Comparison of ENCODE assay signal across 15 cellular contexts in the genomic region with DNA sequence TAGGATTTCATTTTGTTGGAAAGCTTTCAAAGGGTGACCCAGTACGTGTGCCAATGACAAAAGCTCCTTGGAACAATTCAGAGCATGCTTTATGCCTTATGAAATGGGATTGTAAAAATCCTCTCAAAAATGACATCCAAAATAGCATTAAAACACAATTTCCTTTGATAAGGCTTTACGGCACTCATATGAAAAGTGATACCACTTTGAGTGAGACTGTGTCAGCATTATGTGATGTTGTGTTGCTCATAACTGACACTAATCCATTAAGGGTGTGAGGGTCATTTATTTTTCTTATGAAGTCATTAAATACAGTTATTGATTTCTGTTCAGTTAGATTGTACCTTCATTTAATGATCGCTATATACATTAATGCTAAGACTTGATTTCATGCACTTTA.
DNase-seq lines count a peak whose midpoint lies in the region; ATAC-seq, FAIRE-seq and TF ChIP-seq lines count a peak whose summit lies in the region.
"Had no signal": no experiment of that assay in that cellular context is flagged by ENCODE, and none has a peak within 500 bp of the region (broad histone marks: within the 10 kb centered on the region; RNA-seq: fewer than 3 reads in every experiment).

No MANE protein-coding gene starts in this region.

- H3K36me3 Mint-ChIP-seq in astrocyte (ENCODE audit: low read depth, unreplicated experiment): peaks cover 2% of the 10 kb centered on the region
- no peaks in the 10 kb centered on the region for H3K36me3 Mint-ChIP-seq in chondrocyte (ENCODE audit: low read depth)
- H3K36me3 Mint-ChIP-seq in endothelial cell (ENCODE audit: low read depth, unreplicated experiment): no peaks in the 10 kb centered on the region
- H3K36me3 Mint-ChIP-seq: CD8-positive, alpha-beta memory T cell; IgD-negative memory B cell had no signal

- FAIRE-seq in astrocyte (lab: Jason Lieb, UNC): no peak
- FAIRE-seq: A549 had no signal

- no peak for ATAC-seq in GM21367 (IDR thresholded peaks at IDR 0.05; ENCODE audit: unreplicated experiment)
- ATAC-seq: A549 had no signal

- no peaks in the 10 kb centered on the region for H3K9me3 ChIP-seq in BLaER1 treated with 17β-estradiol and CSF1 and Interleukin-3, amounts not matched to agents 10 nM and 100 nM (replicated peaks in 1 of 11)
- no peaks in the 10 kb centered on the region for H3K9me3 ChIP-seq in astrocyte (ENCODE audit: insufficient read depth, low read depth, low read length)
- no peaks in the 10 kb centered on the region for H3K9me3 ChIP-seq in subcutaneous abdominal adipose tissue (ENCODE audit: control insufficient read depth in 5 of 5, low read length in 5 of 5)
- H3K9me3 ChIP-seq: A549, BE2C had no signal

- no peak overlapping the region for H3K4me3 ChIP-seq in BLaER1 treated with 17β-estradiol and CSF1 and Interleukin-3, amounts not matched to agents 10 nM and 100 nM
- H3K4me3 ChIP-seq in astrocyte (ENCODE audit: insufficient read depth, low read depth, low read length) (no peak overlapping the region), subcutaneous abdominal adipose tissue (ENCODE audit: low read depth in 1 of 5, low read length in 5 of 5) (no peak overlapping the region)
- H3K4me3 ChIP-seq: A549 had no signal

- no peak overlapping the region for H3K4me3 Mint-ChIP-seq in astrocyte (ENCODE audit: unreplicated experiment)
- H3K4me3 Mint-ChIP-seq in chondrocyte (ENCODE audit: unreplicated experiment): no peak overlapping the region
- no peak overlapping the region for H3K4me3 Mint-ChIP-seq in endothelial cell (ENCODE audit: unreplicated experiment)
- H3K4me3 Mint-ChIP-seq: CD8-positive, alpha-beta memory T cell; IgD-negative memory B cell had no signal

- 0 out of 22 replicates have a peak, but pooled peaks cover 0 to 1% (median 0%) of the 10 kb centered on the region in 11 experiments for H4K20me1 ChIP-seq in BLaER1 treated with 17β-estradiol and CSF1 and Interleukin-3, amounts not matched to agents 10 nM and 100 nM
- peaks cover 7% of the 10 kb centered on the region for H4K20me1 ChIP-seq in astrocyte (ENCODE audit: insufficient read depth, low read length)

- DNase-seq in HEK293T (ENCODE audit: extremely low spot score) (no peak), astrocyte (ENCODE audit: low read depth) (no peak), chondrocyte (ENCODE audit: low spot score) (no peak), endothelial cell (ENCODE audit: low spot score) (no peak)
- DNase-seq: BE2C; CD8-positive, alpha-beta memory T cell; DMS53; GF-D8; GM23248; H7 had no signal

- peak overlapping the region; percentile 37 to 85 (median 54); a peak in 18 of 22 replicates for H3K4me2 ChIP-seq in BLaER1 treated with 17β-estradiol and CSF1 and Interleukin-3, amounts not matched to agents 10 nM and 100 nM
- H3K4me2 ChIP-seq in astrocyte (ENCODE audit: low read length): no peak overlapping the region

- H3K27ac Mint-ChIP-seq in astrocyte (ENCODE audit: unreplicated experiment): no peak overlapping the region
- H3K27ac Mint-ChIP-seq in chondrocyte (ENCODE audit: unreplicated experiment): no peak overlapping the region
- H3K27ac Mint-ChIP-seq in endothelial cell (ENCODE audit: unreplicated experiment): no peak overlapping the region
- H3K27ac Mint-ChIP-seq: CD8-positive, alpha-beta memory T cell; IgD-negative memory B cell had no signal

- H3K4me1 Mint-ChIP-seq in astrocyte (ENCODE audit: low read depth, unreplicated experiment): peaks cover 30% of the 10 kb centered on the region
- peaks cover 33% of the 10 kb centered on the region for H3K4me1 Mint-ChIP-seq in chondrocyte (ENCODE audit: low read depth)
- H3K4me1 Mint-ChIP-seq in endothelial cell (ENCODE audit: unreplicated experiment): no peaks in the 10 kb centered on the region

- peaks cover 18 to 22% (median 21%) of the 10 kb centered on the region in 10 experiments for H3K4me1 ChIP-seq in BLaER1 treated with 17β-estradiol and CSF1 and Interleukin-3, amounts not matched to agents 10 nM and 100 nM
- peaks cover 15% of the 10 kb centered on the region for H3K4me1 ChIP-seq in astrocyte (ENCODE audit: insufficient read depth, low read length)
- H3K4me1 ChIP-seq in subcutaneous abdominal adipose tissue (ENCODE audit: control insufficient read depth in 5 of 5, insufficient read depth in 5 of 5, low read length in 5 of 5): peaks cover 0 to 16% (median 13%) of the 10 kb centered on the region in 5 donors
- H3K4me1 ChIP-seq: A549 had no signal

- POLR2A ChIA-PET in HEK293T (lab: Yijun Ruan, JAX): no interaction called here

- TF ChIP-seq CTCF in astrocyte (IDR thresholded peaks at IDR 0.05; ENCODE audit: insufficient read depth, low read depth, low read length) (no peak), chondrocyte (IDR thresholded peaks at IDR 0.05) (no peak), endothelial cell (IDR thresholded peaks at IDR 0.05; ENCODE audit: unreplicated experiment) (no peak)

- no peaks in the 10 kb centered on the region for H3K9me3 Mint-ChIP-seq in astrocyte (ENCODE audit: unreplicated experiment)
- no peaks in the 10 kb centered on the region for H3K9me3 Mint-ChIP-seq in chondrocyte (ENCODE audit: low read depth)
- H3K9me3 Mint-ChIP-seq in endothelial cell (ENCODE audit: unreplicated experiment): no peaks in the 10 kb centered on the region
- H3K9me3 Mint-ChIP-seq: CD8-positive, alpha-beta memory T cell; IgD-negative memory B cell had no signal

- no peak overlapping the region for H2AFZ ChIP-seq in astrocyte (ENCODE audit: low read depth, low read length)
- H2AFZ ChIP-seq: GM23248 had no signal

- no peak overlapping the region; a peak in 1 of 22 replicates for H3K9ac ChIP-seq in BLaER1 treated with 17β-estradiol and CSF1 and Interleukin-3, amounts not matched to agents 10 nM and 100 nM
- H3K9ac ChIP-seq in astrocyte (ENCODE audit: low read length) (no peak overlapping the region), subcutaneous abdominal adipose tissue (ENCODE audit: low read length in 5 of 5) (no peak overlapping the region)
- H3K9ac ChIP-seq: GM23248 had no signal

- no peaks in the 10 kb centered on the region for H3K36me3 ChIP-seq in BLaER1 treated with 17β-estradiol and CSF1 and Interleukin-3, amounts not matched to agents 10 nM and 100 nM
- H3K36me3 ChIP-seq in astrocyte (ENCODE audit: insufficient read depth, low read length) (no peaks in the 10 kb centered on the region), subcutaneous abdominal adipose tissue (ENCODE audit: control insufficient read depth in 5 of 5, insufficient read depth in 5 of 5, low read length in 5 of 5) (no peaks in the 10 kb centered on the region)
- H3K36me3 ChIP-seq: BE2C had no signal

- H3K27ac ChIP-seq in BLaER1 treated with 17β-estradiol and CSF1 and Interleukin-3, amounts not matched to agents 10 nM and 100 nM: peak overlapping the region in 3 of 11 experiments; percentile 27 to 54 (median 47); a peak in 3 of 22 replicates
- H3K27ac ChIP-seq in astrocyte (ENCODE audit: low read depth, low read length): peak overlapping the region; percentile 62
- H3K27ac ChIP-seq in subcutaneous abdominal adipose tissue (ENCODE audit: low read depth, low read length): peak overlapping the region; percentile 72
- H3K27ac ChIP-seq: A549, GM23248 had no signal

- no peaks in the 10 kb centered on the region for H3K27me3 ChIP-seq in BLaER1 treated with 17β-estradiol and CSF1 and Interleukin-3, amounts not matched to agents 10 nM and 100 nM
- H3K27me3 ChIP-seq in astrocyte (ENCODE audit: insufficient read depth, low read length): no peaks in the 10 kb centered on the region
- no peaks in the 10 kb centered on the region for H3K27me3 ChIP-seq in subcutaneous abdominal adipose tissue (ENCODE audit: control insufficient read depth in 5 of 5, insufficient read depth in 4 of 5, low read length in 5 of 5)
- H3K27me3 ChIP-seq: BE2C had no signal

- CTCF ChIA-PET in HEK293T (lab: Yijun Ruan, JAX): interaction anchor here (0.8 kb wide), 1 partner anchor 432 kb away, joined by 3 read pairs; no protein-coding TSS in a partner anchor

- H3K27me3 Mint-ChIP-seq in astrocyte (ENCODE audit: low read depth, unreplicated experiment) (no peaks in the 10 kb centered on the region), chondrocyte (ENCODE audit: low read depth) (no peaks in the 10 kb centered on the region), endothelial cell (ENCODE audit: unreplicated experiment) (peaks cover 2% of the 10 kb centered on the region)

- H3K79me2 ChIP-seq in astrocyte (ENCODE audit: insufficient read depth, low read length): peaks cover 65% of the 10 kb centered on the region

TF ChIP-seq in HEK293T, 16 proteins besides CTCF, POLR2A, EP300 and RAD21:
- TF ChIP-seq, protein P1, sequence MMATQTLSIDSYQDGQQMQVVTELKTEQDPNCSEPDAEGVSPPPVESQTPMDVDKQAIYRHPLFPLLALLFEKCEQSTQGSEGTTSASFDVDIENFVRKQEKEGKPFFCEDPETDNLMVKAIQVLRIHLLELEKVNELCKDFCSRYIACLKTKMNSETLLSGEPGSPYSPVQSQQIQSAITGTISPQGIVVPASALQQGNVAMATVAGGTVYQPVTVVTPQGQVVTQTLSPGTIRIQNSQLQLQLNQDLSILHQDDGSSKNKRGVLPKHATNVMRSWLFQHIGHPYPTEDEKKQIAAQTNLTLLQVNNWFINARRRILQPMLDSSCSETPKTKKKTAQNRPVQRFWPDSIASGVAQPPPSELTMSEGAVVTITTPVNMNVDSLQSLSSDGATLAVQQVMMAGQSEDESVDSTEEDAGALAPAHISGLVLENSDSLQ (IDR thresholded peaks at IDR 0.05): 0 out of 2 replicates have a peak, but pooled peaks have one; percentile 6
- no peak for TF ChIP-seq BHLHE40 (IDR thresholded peaks at IDR 0.05; ENCODE audit: borderline replicate concordance)
TF ChIP-seq in HEK293T: peak in this region for 1.
